ENCODE assay signal across 8 cellular contexts in the genomic region with DNA sequence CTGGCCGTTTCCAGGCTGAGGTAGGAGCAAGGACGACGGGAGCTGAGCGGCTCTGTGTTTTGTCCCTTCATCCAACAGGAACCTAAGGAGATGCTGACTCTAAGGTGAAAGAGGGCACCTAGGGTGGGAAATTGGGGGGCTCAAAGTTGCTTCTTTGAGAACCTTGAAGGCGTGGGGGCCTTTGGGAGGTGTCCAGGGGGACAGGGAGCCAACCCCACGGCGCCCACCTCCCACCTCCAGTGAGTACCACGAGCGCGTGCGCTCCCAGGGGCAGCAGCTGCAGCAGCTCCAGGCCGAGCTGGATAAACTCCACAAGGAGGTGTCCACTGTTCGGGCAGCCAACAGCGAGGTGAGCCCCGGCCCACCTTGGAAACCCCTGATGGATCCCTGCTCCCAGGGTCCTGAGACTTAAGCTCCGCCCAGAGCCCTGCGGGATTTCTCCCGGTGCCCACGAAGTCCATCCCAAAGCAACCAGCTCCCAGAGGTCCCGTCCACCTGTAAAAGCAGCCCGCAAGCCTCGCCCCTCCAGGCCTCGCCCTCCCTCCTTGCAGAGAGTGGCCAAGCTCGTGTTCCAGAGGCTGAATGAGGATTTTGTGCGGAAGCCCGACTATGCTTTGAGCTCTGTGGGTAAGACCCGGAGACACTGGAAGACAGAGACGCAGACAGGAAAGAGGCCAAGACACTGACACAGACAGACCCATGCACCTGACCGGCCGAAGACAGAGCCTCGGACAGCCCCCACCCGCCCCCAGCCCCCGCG. TPM values are rescaled to one million over a fixed set of nuclear protein-coding genes. Genes with fewer than 3 reads are reported as not detected.
DNase-seq lines count a peak whose midpoint lies in the region; ATAC-seq and TF ChIP-seq lines count a peak whose summit lies in the region.

No MANE protein-coding gene starts in this region.

- dilution Hi-C loops in IMR-90 (cut with HindIII; ENCODE audit: low sequenced_read_pairs, unreplicated experiment): no loop called here

- 0 out of 2 replicates have a peak, but pooled peaks have one; percentile 15 for TF ChIP-seq POLR2A in IMR-90 (IDR thresholded peaks at IDR 0.05; ENCODE audit: low read depth, low read length)

- peaks cover 0 to 20% of the 10 kb centered on the region in 2 experiments; a peak in 3 of 4 replicates for H3K79me1 ChIP-seq in IMR-90 (ENCODE audit: low read depth in 1 of 2, low read length in 2 of 2)

- peak overlapping the region; percentile 94 for H3K23ac ChIP-seq in IMR-90 (ENCODE audit: low read depth, low read length)

- peaks cover 7% of the 10 kb centered on the region; the same call in 1 of the 2 replicates for H3K9me1 ChIP-seq in IMR-90 (ENCODE audit: insufficient read depth, low read length)

- peak overlapping the region; percentile 57 for H2AK5ac ChIP-seq in IMR-90 (ENCODE audit: low read depth, low read length)

- intact Hi-C loops in CD8-positive, alpha-beta T cell (cut with DNase I, micrococcal nuclease): loop anchor here (1.0 to 10.0 kb wide), 7 partner anchors 17 to 976 kb away; a partner anchor contains a TSS
- intact Hi-C loops in IMR-90 (cut with micrococcal nuclease): loop anchor here (10.0 kb wide), 1 partner anchor 104 kb away; no protein-coding TSS in a partner anchor

- peaks cover 27% of the 10 kb centered on the region for H3K4me1 ChIP-seq in CD8-positive, alpha-beta T cell (ENCODE audit: insufficient read depth, low read length)
- H3K4me1 ChIP-seq in IMR-90 (ENCODE audit: control insufficient read depth, insufficient read depth, low read length): peaks cover 13% of the 10 kb centered on the region

- H4K20me1 ChIP-seq in IMR-90 (ENCODE audit: insufficient read depth, low read length): 0 out of 2 replicates have a peak, but pooled peaks cover 11% of the 10 kb centered on the region

- TF ChIP-seq CTCF in CD8-positive, alpha-beta T cell (IDR thresholded peaks at IDR 0.05): no peak
- no peak for TF ChIP-seq CTCF in IMR-90 (conservative IDR thresholded peaks at IDR 0.05; ENCODE audit: low read depth, low read length)

- ATAC-seq in CD8-positive, alpha-beta T cell: no peak
- no peak for ATAC-seq in IMR-90 (ENCODE audit: low read depth)

- peak overlapping the region; percentile 74 for H3K4me2 ChIP-seq in IMR-90 (ENCODE audit: low read depth, low read length)

- H3K27ac ChIP-seq in CD8-positive, alpha-beta T cell (ENCODE audit: low read depth, low read length): no peak overlapping the region
- peak overlapping the region; percentile 4; the same call in 1 of the 2 replicates for H3K27ac ChIP-seq in IMR-90 (ENCODE audit: insufficient read depth, low read length)

- peak overlapping the region; percentile 55 for H3K4me3 ChIP-seq in CD8-positive, alpha-beta T cell (ENCODE audit: low read depth, low read length)
- peak overlapping the region; percentile 73 for H3K4me3 ChIP-seq in IMR-90 (ENCODE audit: insufficient read depth, low read depth, low read length)
- peak overlapping the region; percentile 75 for H3K4me3 ChIP-seq in skeletal muscle cell (ENCODE audit: low read depth, low read length)

- H4K5ac ChIP-seq in IMR-90 (ENCODE audit: low read depth, low read length): no peak overlapping the region

- H2BK15ac ChIP-seq in IMR-90 (ENCODE audit: low read depth, low read length): no peak overlapping the region; the same call in 2 of the 3 replicates

- H2BK5ac ChIP-seq in IMR-90 (ENCODE audit: low read depth, low read length, poor library complexity, severe bottlenecking): no peak overlapping the region

- H3K27me3 Mint-ChIP-seq in CD8-positive, alpha-beta T cell (ENCODE audit: low read depth): no peaks in the 10 kb centered on the region
- H3K27me3 Mint-ChIP-seq in activated T-cell treated with anti-CD3 and anti-CD28 coated beads, Interleukin-2, amount 50 U/mL, for 24 hours: no peaks in the 10 kb centered on the region

- no TSS peak for BruUV-seq in IMR-90 (replicated peaks; lab: Mats Ljungman, UMichigan)

- H3K36me3 ChIP-seq in CD8-positive, alpha-beta T cell (ENCODE audit: insufficient read depth, low read length): no peaks in the 10 kb centered on the region
- peaks cover 5% of the 10 kb centered on the region; the same call in 1 of the 2 replicates for H3K36me3 ChIP-seq in IMR-90 (ENCODE audit: control insufficient read depth, insufficient read depth, low read length)

- no peak overlapping the region for H2BK20ac ChIP-seq in IMR-90 (ENCODE audit: low read depth, low read length)

- in situ Hi-C loops in IMR-90 (cut with MboI; ENCODE audit: low sequenced_read_pairs): no loop called here

- H3K9me3 ChIP-seq in CD8-positive, alpha-beta T cell (ENCODE audit: low read length): no peaks in the 10 kb centered on the region
- no peaks in the 10 kb centered on the region for H3K9me3 ChIP-seq in IMR-90 (ENCODE audit: control insufficient read depth, insufficient read depth, low read length)

- no peak overlapping the region for H2BK120ac ChIP-seq in IMR-90 (ENCODE audit: low read depth, low read length)

- TF ChIP-seq RAD21 in IMR-90 (IDR thresholded peaks at IDR 0.05; ENCODE audit: low read length): no peak

- no peaks in the 10 kb centered on the region for H3K9me3 Mint-ChIP-seq in CD8-positive, alpha-beta T cell
- H3K9me3 Mint-ChIP-seq in activated T-cell treated with anti-CD3 and anti-CD28 coated beads, Interleukin-2, amount 50 U/mL, for 24 hours: no peaks in the 10 kb centered on the region

- H3K4me3 Mint-ChIP-seq in CD8-positive, alpha-beta T cell: peak overlapping the region; percentile 90
- H3K4me3 Mint-ChIP-seq in activated T-cell treated with anti-CD3 and anti-CD28 coated beads, Interleukin-2, amount 50 U/mL, for 24 hours: peak overlapping the region; percentile 83

- peaks cover 35% of the 10 kb centered on the region for H3K4me1 Mint-ChIP-seq in CD8-positive, alpha-beta T cell (ENCODE audit: low read depth)
- H3K4me1 Mint-ChIP-seq in activated T-cell treated with anti-CD3 and anti-CD28 coated beads, Interleukin-2, amount 50 U/mL, for 24 hours (ENCODE audit: low read depth): peaks cover 54% of the 10 kb centered on the region

- H3K18ac ChIP-seq in IMR-90 (ENCODE audit: low read depth, low read length): no peak overlapping the region

- H3K9ac ChIP-seq in IMR-90 (ENCODE audit: low read depth, low read length): peak overlapping the region; percentile 64; the same call in 1 of the 2 replicates

- peak in 3 of 7 experiments; percentile 21 to 59 (median 31) for DNase-seq in CD8-positive, alpha-beta T cell
- DNase-seq in IMR-90: peak; percentile 23
- DNase-seq in activated T-cell treated with anti-CD3 and anti-CD28 coated beads, Interleukin-2, amount 50 U/mL, for 24 hours: no peak
- DNase-seq in germinal center (ENCODE audit: low spot score): peak; percentile 23
- DNase-seq in skeletal muscle cell (ENCODE audit: low read depth): no peak
- DNase-seq in COR-L47 (lab: John Stamatoyannopoulos, UW): no peak
- no peak for DNase-seq in NOMO-1 treated with DMSO at 0.1 percent for 48 hours (lab: John Stamatoyannopoulos, UW; ENCODE audit: unreplicated experiment)
- DNase-seq in NCI-H2081 (lab: John Stamatoyannopoulos, UW): no peak

- H4K91ac ChIP-seq in IMR-90 (ENCODE audit: insufficient read depth, low read depth, low read length): peak overlapping the region; percentile 55; the same call in 1 of the 2 replicates

- H3K27me3 ChIP-seq in CD8-positive, alpha-beta T cell (ENCODE audit: insufficient read depth, low read length): no peaks in the 10 kb centered on the region
- H3K27me3 ChIP-seq in IMR-90 (ENCODE audit: control insufficient read depth, insufficient read depth, low read length): no peaks in the 10 kb centered on the region

- POLR2A ChIA-PET in CD8-positive, alpha-beta T cell (lab: Charles Lee): interaction anchor here (1.0 to 4.8 kb wide), 13 partner anchors 11 to 335 kb away, joined by 3 to 25 read pairs (median 4); a partner anchor contains a TSS
- POLR2A ChIA-PET in IMR-90 (lab: Charles Lee; ENCODE audit: unreplicated experiment): no interaction called here

- peak overlapping the region; percentile 32 for H3K4ac ChIP-seq in IMR-90 (ENCODE audit: low read depth, low read length)

- peak overlapping the region; percentile 96 for H2AFZ ChIP-seq in IMR-90 (replicated peaks; ENCODE audit: low read length, poor library complexity)

- peak overlapping the region; percentile 3 to 69; a peak in 2 of 4 replicates for H4K8ac ChIP-seq in IMR-90 (ENCODE audit: low read depth in 2 of 2, low read length in 2 of 2)

- WGBS in IMR-90 (ENCODE audit: extremely low coverage in 2 of 2, insufficient read length in 1 of 2), 2 experiments: 20% methylated on average over 14 of the region's 34 CpGs; no CpG with 5 or more reads in 1 of the 2 experiments

- peaks cover 3% of the 10 kb centered on the region for H3K36me3 Mint-ChIP-seq in CD8-positive, alpha-beta T cell
- H3K36me3 Mint-ChIP-seq in activated T-cell treated with anti-CD3 and anti-CD28 coated beads, Interleukin-2, amount 50 U/mL, for 24 hours (ENCODE audit: low read depth): peaks cover 10% of the 10 kb centered on the region

- peak overlapping the region; percentile 7 for H3K27ac Mint-ChIP-seq in CD8-positive, alpha-beta T cell
- H3K27ac Mint-ChIP-seq in activated T-cell treated with anti-CD3 and anti-CD28 coated beads, Interleukin-2, amount 50 U/mL, for 24 hours: peak overlapping the region; percentile 87

- H3K14ac ChIP-seq in IMR-90 (replicated peaks; ENCODE audit: low read depth, low read length): peak overlapping the region; percentile 60

- no peak overlapping the region for H3K56ac ChIP-seq in IMR-90 (ENCODE audit: extremely low read depth, insufficient read depth, low read length)

- peak overlapping the region; percentile 96 for H2AK9ac ChIP-seq in IMR-90 (replicated peaks; ENCODE audit: low read depth, low read length, poor library complexity)

- CTCF ChIA-PET in CD8-positive, alpha-beta T cell (lab: Charles Lee): interaction anchor here (0.6 to 3.2 kb wide), 21 partner anchors 9 to 518 kb away, joined by 3 to 17 read pairs (median 5); a partner anchor contains a TSS
- CTCF ChIA-PET in IMR-90 (lab: Yijun Ruan, JAX): interaction anchor here (0.7 to 1.6 kb wide), 4 partner anchors 11 to 630 kb away, joined by 3 to 5 read pairs (median 4); no protein-coding TSS in a partner anchor

RNA-seq across cellular contexts. Expression of a gene that starts 2.9 kb away (rescaled TPM):
- total RNA-seq in CD8-positive, alpha-beta T cell: 10 to 100 TPM; 18.9 to 19.7 TPM
- 1.8 and 1.9 TPM in 2 replicates for total RNA-seq in IMR-90 (2012; rRNA removed)
- 5.5 and 5.8 TPM in 2 replicates for polyA plus RNA-seq in IMR-90 (2012; rRNA removed)
- polyA plus RNA-seq in IMR-90 (2012; cell fraction: cytosol; rRNA removed): 4.8 and 7.3 TPM in 2 replicates
- polyA plus RNA-seq in IMR-90 (2012; cell fraction: nucleus; rRNA removed; ENCODE audit: low replicate concordance): 17.5 and 19.5 TPM in 2 replicates

RNA-seq across cellular contexts. Expression of a gene that starts 46.1 kb away (rescaled TPM):
- total RNA-seq in CD8-positive, alpha-beta T cell: 100 to 1,000 TPM; 124 to 129 TPM
- 141 and 163 TPM in 2 replicates for total RNA-seq in IMR-90 (2012; rRNA removed)
- polyA plus RNA-seq in IMR-90 (2012; rRNA removed): 165 and 189 TPM in 2 replicates
- 158 and 268 TPM in 2 replicates for polyA plus RNA-seq in IMR-90 (2012; cell fraction: cytosol; rRNA removed)
- 564 and 652 TPM in 2 replicates for polyA plus RNA-seq in IMR-90 (2012; cell fraction: nucleus; rRNA removed; ENCODE audit: low replicate concordance)

RNA-seq across cellular contexts. Expression of a gene that starts 46.1 kb away (rescaled TPM):
- total RNA-seq in CD8-positive, alpha-beta T cell: 100 to 1,000 TPM in 1 of 2 experiments, 10 to 100 TPM in 1; 97.4 to 102 TPM
- total RNA-seq in IMR-90 (2012; rRNA removed): 65.8 and 69.4 TPM in 2 replicates
- 44.7 and 51.2 TPM in 2 replicates for polyA plus RNA-seq in IMR-90 (2012; rRNA removed)
- 10.9 and 21.0 TPM in 2 replicates for polyA plus RNA-seq in IMR-90 (2012; cell fraction: cytosol; rRNA removed)
- 47.0 and 117 TPM in 2 replicates for polyA plus RNA-seq in IMR-90 (2012; cell fraction: nucleus; rRNA removed; ENCODE audit: low replicate concordance)

Comparison
In these comparisons a context has a peak if more than half of its experiments do, and no peak if none do; other contexts are left out.
1. DNase-seq: peak in IMR-90 (single experiment) and germinal center (single experiment); none in activated T-cell treated with anti-CD3 and anti-CD28 coated beads, Interleukin-2, amount 50 U/mL, for 24 hours (single experiment), skeletal muscle cell (single experiment), COR-L47 (single experiment), NOMO-1 treated with DMSO at 0.1 percent for 48 hours (single experiment) and NCI-H2081 (0 of 2).
2. Peak in every context shown above with its lines, with median percentiles within 50 percentile points of each other: H3K4me3 ChIP-seq.